8 cellular contexts compared by ENCODE assay signal in genomic region chr7:34664757-34665156, GRCh38. TPM values are rescaled to one million over a fixed set of nuclear protein-coding genes. Genes with fewer than 3 reads are reported as not detected.
"Had no signal": no experiment of that assay in that cellular context is flagged by ENCODE, and none has a peak within 500 bp of the region (broad histone marks: within the 10 kb centered on the region; RNA-seq: fewer than 3 reads in every experiment).

No MANE protein-coding gene starts in this region.

- H3K4me3 ChIP-seq: K562 had no signal

- ATAC-seq: K562 had no signal

- FAIRE-seq: HTR-8/SVneo, K562 had no signal

- H3K27ac ChIP-seq: HL-60 had no signal

- DNase-seq: IMR-90, KBM-7, KG1 had no signal

RNA-seq across cellular contexts. Expression of gene NPSR1, which starts 6.7 kb away (rescaled TPM):
- total RNA-seq: HT1080, IMR-90, K562 had no signal
- polyA plus RNA-seq: IgD-negative memory B cell, IMR-90, K562 had no signal
